ENCODE assay signal across 1 cellular context in the genomic region with DNA sequence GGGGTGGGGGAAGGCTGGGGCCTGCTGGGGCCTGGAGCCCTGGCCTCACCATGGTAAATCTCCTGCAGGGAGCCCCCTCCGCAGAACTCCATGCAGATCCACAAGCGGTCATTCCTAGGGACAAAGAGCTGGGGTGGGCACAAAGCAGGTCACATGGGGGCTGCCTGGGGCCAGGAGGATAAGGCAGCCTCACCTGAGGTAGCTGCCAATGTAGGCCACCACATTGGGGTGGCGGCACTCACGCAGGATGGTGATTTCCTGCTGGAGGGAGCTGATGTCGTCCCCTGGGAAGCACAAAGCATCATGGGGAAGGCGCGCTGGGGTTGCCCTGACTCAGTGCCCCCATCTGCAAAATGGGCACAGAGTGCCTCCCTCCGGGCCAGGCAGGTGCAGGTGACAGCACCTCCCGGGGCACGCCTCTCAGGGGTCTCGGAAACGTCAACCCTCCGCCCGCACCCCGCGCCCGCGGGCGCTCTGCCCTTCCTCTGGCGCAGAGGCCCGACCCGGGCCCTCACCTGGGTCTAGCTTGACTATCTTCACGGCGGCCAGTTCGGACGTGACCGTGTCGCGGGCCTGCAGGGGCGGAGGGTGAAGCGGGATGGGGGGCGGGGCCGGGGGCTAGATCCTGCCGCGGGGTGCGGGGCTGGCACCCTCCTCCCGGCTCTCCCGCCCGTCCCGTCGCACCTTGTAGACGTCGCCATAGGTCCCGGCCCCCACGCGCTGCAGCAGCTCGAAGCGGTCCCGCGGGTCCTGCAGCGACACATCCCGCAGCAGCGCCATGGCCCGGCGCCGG.
TF ChIP-seq lines count a peak whose summit lies in the region.

No MANE protein-coding gene starts in this region.

TF ChIP-seq in SK-N-SH treated with all-trans-retinoic acid at 6 μM for 48 hours, 23 proteins besides CTCF, POLR2A, EP300 and RAD21 (continued from another document):
- TF ChIP-seq, protein P1, sequence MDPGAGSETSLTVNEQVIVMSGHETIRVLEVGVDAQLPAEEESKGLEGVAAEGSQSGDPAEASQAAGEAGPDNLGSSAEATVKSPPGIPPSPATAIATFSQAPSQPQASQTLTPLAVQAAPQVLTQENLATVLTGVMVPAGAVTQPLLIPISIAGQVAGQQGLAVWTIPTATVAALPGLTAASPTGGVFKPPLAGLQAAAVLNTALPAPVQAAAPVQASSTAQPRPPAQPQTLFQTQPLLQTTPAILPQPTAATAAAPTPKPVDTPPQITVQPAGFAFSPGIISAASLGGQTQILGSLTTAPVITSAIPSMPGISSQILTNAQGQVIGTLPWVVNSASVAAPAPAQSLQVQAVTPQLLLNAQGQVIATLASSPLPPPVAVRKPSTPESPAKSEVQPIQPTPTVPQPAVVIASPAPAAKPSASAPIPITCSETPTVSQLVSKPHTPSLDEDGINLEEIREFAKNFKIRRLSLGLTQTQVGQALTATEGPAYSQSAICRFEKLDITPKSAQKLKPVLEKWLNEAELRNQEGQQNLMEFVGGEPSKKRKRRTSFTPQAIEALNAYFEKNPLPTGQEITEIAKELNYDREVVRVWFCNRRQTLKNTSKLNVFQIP (CRISPR knock-in tag; IDR thresholded peaks at IDR 0.05; ENCODE audit: borderline replicate concordance, low read depth) = no peak
- TF ChIP-seq, protein P2, sequence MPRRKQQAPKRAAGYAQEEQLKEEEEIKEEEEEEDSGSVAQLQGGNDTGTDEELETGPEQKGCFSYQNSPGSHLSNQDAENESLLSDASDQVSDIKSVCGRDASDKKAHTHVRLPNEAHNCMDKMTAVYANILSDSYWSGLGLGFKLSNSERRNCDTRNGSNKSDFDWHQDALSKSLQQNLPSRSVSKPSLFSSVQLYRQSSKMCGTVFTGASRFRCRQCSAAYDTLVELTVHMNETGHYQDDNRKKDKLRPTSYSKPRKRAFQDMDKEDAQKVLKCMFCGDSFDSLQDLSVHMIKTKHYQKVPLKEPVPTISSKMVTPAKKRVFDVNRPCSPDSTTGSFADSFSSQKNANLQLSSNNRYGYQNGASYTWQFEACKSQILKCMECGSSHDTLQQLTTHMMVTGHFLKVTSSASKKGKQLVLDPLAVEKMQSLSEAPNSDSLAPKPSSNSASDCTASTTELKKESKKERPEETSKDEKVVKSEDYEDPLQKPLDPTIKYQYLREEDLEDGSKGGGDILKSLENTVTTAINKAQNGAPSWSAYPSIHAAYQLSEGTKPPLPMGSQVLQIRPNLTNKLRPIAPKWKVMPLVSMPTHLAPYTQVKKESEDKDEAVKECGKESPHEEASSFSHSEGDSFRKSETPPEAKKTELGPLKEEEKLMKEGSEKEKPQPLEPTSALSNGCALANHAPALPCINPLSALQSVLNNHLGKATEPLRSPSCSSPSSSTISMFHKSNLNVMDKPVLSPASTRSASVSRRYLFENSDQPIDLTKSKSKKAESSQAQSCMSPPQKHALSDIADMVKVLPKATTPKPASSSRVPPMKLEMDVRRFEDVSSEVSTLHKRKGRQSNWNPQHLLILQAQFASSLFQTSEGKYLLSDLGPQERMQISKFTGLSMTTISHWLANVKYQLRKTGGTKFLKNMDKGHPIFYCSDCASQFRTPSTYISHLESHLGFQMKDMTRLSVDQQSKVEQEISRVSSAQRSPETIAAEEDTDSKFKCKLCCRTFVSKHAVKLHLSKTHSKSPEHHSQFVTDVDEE (CRISPR knock-in tag; IDR thresholded peaks at IDR 0.05) = no peak
- TF ChIP-seq PPARA (CRISPR knock-in tag; IDR thresholded peaks at IDR 0.05; ENCODE audit: borderline replicate concordance) (no peak), ZNF70 (CRISPR knock-in tag; IDR thresholded peaks at IDR 0.05) (no peak)
TF ChIP-seq in SK-N-SH treated with all-trans-retinoic acid at 6 μM for 48 hours: peak in this region for 0.
